ENCODE assay signal across 1 cellular context in the genomic region with DNA sequence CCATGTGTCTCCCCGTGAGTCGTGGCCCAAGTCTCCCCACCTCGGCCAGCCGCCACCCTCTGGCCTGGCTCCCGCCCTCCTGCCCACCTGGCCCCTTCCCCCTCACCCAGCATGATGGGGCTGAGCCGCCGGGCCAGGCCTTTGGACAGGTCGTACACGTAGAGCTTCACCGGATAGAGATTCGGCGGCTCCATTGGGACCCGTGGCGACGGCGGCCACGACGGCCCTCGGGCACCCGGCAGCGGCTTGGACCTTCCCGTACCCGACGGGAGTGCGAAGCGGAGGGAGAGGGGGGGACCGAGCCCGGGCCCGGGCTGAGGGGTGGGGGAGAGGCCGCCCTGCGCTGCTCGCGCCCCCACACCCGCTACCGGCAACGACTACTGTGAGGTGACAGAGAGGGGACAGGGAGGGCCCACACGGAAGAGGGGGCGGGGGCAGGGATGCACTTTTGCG.
TF ChIP-seq lines count a peak whose summit lies in the region.

Gene DESI1 (minus strand): TSS at position 398 of the 453 bp plus-strand sequence. CDS start 204 bp downstream, at position 194.

TF ChIP-seq in HepG2, 621 proteins besides CTCF, POLR2A, EP300 and RAD21 (continued from another document):
- TF ChIP-seq CSRNP1 (CRISPR knock-in tag; IDR thresholded peaks at IDR 0.05) (no peak), SIN3A (IDR thresholded peaks at IDR 0.05; ENCODE audit: borderline replicate concordance, low read depth, low read length) (no peak), SP5 (CRISPR knock-in tag; IDR thresholded peaks at IDR 0.05; ENCODE audit: borderline replicate concordance, low read depth) (peak; percentile 51; the same call in 1 of the 2 replicates), MIER2 (CRISPR knock-in tag; IDR thresholded peaks at IDR 0.05) (no peak), ZBTB8A (CRISPR knock-in tag; IDR thresholded peaks at IDR 0.05; ENCODE audit: borderline replicate concordance, low read depth) (no peak), PHF21A (CRISPR knock-in tag; IDR thresholded peaks at IDR 0.05) (no peak), GFI1 (CRISPR knock-in tag; IDR thresholded peaks at IDR 0.05; ENCODE audit: borderline replicate concordance) (no peak), PREB (CRISPR knock-in tag; IDR thresholded peaks at IDR 0.05) (no peak), DNMT1 (CRISPR knock-in tag; IDR thresholded peaks at IDR 0.05) (no peak), RCOR2 (CRISPR knock-in tag; IDR thresholded peaks at IDR 0.05) (no peak), FOSL1 (CRISPR knock-in tag; IDR thresholded peaks at IDR 0.05; ENCODE audit: borderline replicate concordance) (no peak), ZNF20 (CRISPR knock-in tag; IDR thresholded peaks at IDR 0.05) (no peak), TAF15 (IDR thresholded peaks at IDR 0.05; ENCODE audit: low read depth, low read length, poor library complexity, severe bottlenecking) (peak; percentile 88), MYPOP (CRISPR knock-in tag; IDR thresholded peaks at IDR 0.05) (no peak), TARDBP (CRISPR knock-in tag; IDR thresholded peaks at IDR 0.05) (no peak), FOXP1 (IDR thresholded peaks at IDR 0.05) (no peak), FOXP1 (CRISPR knock-in tag; IDR thresholded peaks at IDR 0.05) (no peak), HCFC1 (IDR thresholded peaks at IDR 0.05; ENCODE audit: low read depth, low read length) (peak; percentile 28; the same call in 1 of the 2 replicates), HOXA5 (CRISPR knock-in tag; IDR thresholded peaks at IDR 0.05) (0 out of 2 replicates have a peak, but pooled peaks have one; percentile 43), ZNF205 (CRISPR knock-in tag; IDR thresholded peaks at IDR 0.05) (0 out of 2 replicates have a peak, but pooled peaks have one; percentile 6), SKI (IDR thresholded peaks at IDR 0.05; ENCODE audit: partially characterized antibody) (no peak), ZFY (CRISPR knock-in tag; IDR thresholded peaks at IDR 0.05) (no peak), RBM39 (IDR thresholded peaks at IDR 0.05; ENCODE audit: low read depth, low read length, poor library complexity, severe bottlenecking) (no peak), RARG (CRISPR knock-in tag; IDR thresholded peaks at IDR 0.05; ENCODE audit: low read depth) (no peak), SKIL (CRISPR knock-in tag; IDR thresholded peaks at IDR 0.05; ENCODE audit: borderline replicate concordance) (no peak), ZNF224 (CRISPR knock-in tag; IDR thresholded peaks at IDR 0.05) (0 out of 2 replicates have a peak, but pooled peaks have one; percentile 14)
